17 cellular contexts compared by ENCODE assay signal in the genomic region with DNA sequence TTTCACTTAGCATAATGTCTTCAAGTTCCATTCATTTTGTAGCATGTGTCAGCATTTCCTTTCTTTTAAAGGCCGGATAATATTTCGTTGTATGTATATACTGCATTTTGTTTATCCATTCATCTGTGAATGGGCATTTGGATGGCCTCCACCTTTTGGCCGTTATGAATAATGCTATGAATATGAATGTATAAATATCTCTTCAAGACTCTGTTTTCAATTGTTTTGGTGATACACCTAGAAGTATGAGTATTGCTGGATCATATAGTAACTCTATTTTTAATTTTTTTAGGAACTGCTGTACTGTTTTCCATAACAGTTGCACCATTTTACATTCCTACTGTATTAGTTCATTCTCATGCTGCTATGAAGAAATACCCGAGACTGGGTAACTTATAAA.
DNase-seq lines count a peak whose midpoint lies in the region; ATAC-seq and TF ChIP-seq lines count a peak whose summit lies in the region.
"Had no signal": no experiment of that assay in that cellular context is flagged by ENCODE, and none has a peak within 500 bp of the region (broad histone marks: within the 10 kb centered on the region; RNA-seq: fewer than 3 reads in every experiment).

No MANE protein-coding gene starts in this region.

- CTCF ChIA-PET in AG04450 (lab: Charles Lee) = no interaction called here

- H3K27me3 Mint-ChIP-seq in memory B cell = peaks cover 1% of the 10 kb centered on the region
- H3K27me3 Mint-ChIP-seq in activated naive CD8-positive, alpha-beta T cell treated with anti-CD3 and anti-CD28 coated beads for 36 hours = no peaks in the 10 kb centered on the region

- H3K4me1 ChIP-seq in right cardiac atrium (ENCODE audit: control insufficient read depth, insufficient read depth, low read length) = no peaks in the 10 kb centered on the region
- H3K4me1 ChIP-seq: Caco-2, HAP-1 had no signal

- H3K36me3 Mint-ChIP-seq in memory B cell = peaks cover 4% of the 10 kb centered on the region
- peaks cover 6% of the 10 kb centered on the region for H3K36me3 Mint-ChIP-seq in activated naive CD8-positive, alpha-beta T cell treated with anti-CD3 and anti-CD28 coated beads for 36 hours
- H3K36me3 Mint-ChIP-seq: CD14-positive monocyte had no signal

- intact Hi-C loops in right cardiac atrium (cut with DNase I) = no loop called here

- H3K27ac ChIP-seq in AG04450 (ENCODE audit: low read depth, low read length) (peak overlapping the region; percentile 66), right cardiac atrium (ENCODE audit: low read length) (no peak overlapping the region)
- H3K27ac ChIP-seq: KMS-11, SJCRH30 had no signal

- no peak overlapping the region for H3K4me3 Mint-ChIP-seq in memory B cell
- H3K4me3 Mint-ChIP-seq in activated naive CD8-positive, alpha-beta T cell treated with anti-CD3 and anti-CD28 coated beads for 36 hours = no peak overlapping the region
- H3K4me3 Mint-ChIP-seq: CD14-positive monocyte had no signal

- ATAC-seq in memory B cell (ENCODE audit: low read depth) (no peak), right cardiac atrium (no peak), HG03097 (IDR thresholded peaks at IDR 0.05; ENCODE audit: low FRiP score, unreplicated experiment) (no peak)

- TF ChIP-seq RAD21 in Ishikawa (IDR thresholded peaks at IDR 0.05; ENCODE audit: low read depth) = no peak

- peak; percentile 80 for TF ChIP-seq EP300 in Ishikawa (IDR thresholded peaks at IDR 0.05; ENCODE audit: borderline replicate concordance)

- 77% methylated on average over 4 of the region's 4 CpGs for WGBS in right cardiac atrium

- TF ChIP-seq CTCF in AG04450 (IDR thresholded peaks at IDR 0.05; ENCODE audit: low read depth, low read length) = no peak

- H3K9me3 Mint-ChIP-seq in memory B cell = peaks cover 2% of the 10 kb centered on the region
- peaks cover 24% of the 10 kb centered on the region for H3K9me3 Mint-ChIP-seq in activated naive CD8-positive, alpha-beta T cell treated with anti-CD3 and anti-CD28 coated beads for 36 hours

- H3K27me3 ChIP-seq in AG04450 (ENCODE audit: control insufficient read depth, insufficient read depth, low read length) (no peaks in the 10 kb centered on the region), right cardiac atrium (ENCODE audit: control insufficient read depth, insufficient read depth) (no peaks in the 10 kb centered on the region)
- H3K27me3 ChIP-seq: SJCRH30 had no signal

- H3K27ac Mint-ChIP-seq in memory B cell = peak overlapping the region; percentile 9
- H3K27ac Mint-ChIP-seq in activated naive CD8-positive, alpha-beta T cell treated with anti-CD3 and anti-CD28 coated beads for 36 hours = no peak overlapping the region
- H3K27ac Mint-ChIP-seq: CD14-positive monocyte had no signal

- DNase-seq in AG04450 (ENCODE audit: low read depth, low spot score) = no peak
- DNase-seq in fibroblast of gingiva (ENCODE audit: low read depth) = peak; percentile 89
- DNase-seq in memory B cell (ENCODE audit: low spot score in 2 of 2) = no peak
- DNase-seq in activated naive CD8-positive, alpha-beta T cell treated with anti-CD3 and anti-CD28 coated beads for 36 hours = no peak
- DNase-seq in right cardiac atrium = no peak
- no peak for DNase-seq in Ammon's horn (ENCODE audit: low spot score)
- DNase-seq: Caco-2, NCI-H1092 treated with DMSO at 0.1 percent for 48 hours, NCI-H2227 treated with DMSO at 0.1 percent for 48 hours, NCI-H526 treated with DMSO at 0.1 percent for 48 hours, RPMI8226, SJCRH30 had no signal

- H3K9me3 ChIP-seq in AG04450 (ENCODE audit: control insufficient read depth, insufficient read depth, low read length) = peaks cover 10% of the 10 kb centered on the region; the same call in 1 of the 2 replicates
- H3K9me3 ChIP-seq in right cardiac atrium (ENCODE audit: control insufficient read depth, low read length) = no peaks in the 10 kb centered on the region
- H3K9me3 ChIP-seq: Caco-2, HAP-1 had no signal

- peaks cover 6% of the 10 kb centered on the region for H3K4me1 Mint-ChIP-seq in memory B cell
- H3K4me1 Mint-ChIP-seq in activated naive CD8-positive, alpha-beta T cell treated with anti-CD3 and anti-CD28 coated beads for 36 hours = no peaks in the 10 kb centered on the region
- H3K4me1 Mint-ChIP-seq: CD14-positive monocyte had no signal

- POLR2A ChIA-PET in AG04450 (lab: Yijun Ruan, JAX) = no interaction called here

- H3K4me3 ChIP-seq in AG04450 (ENCODE audit: low read depth, low read length) = no peak overlapping the region
- no peak overlapping the region for H3K4me3 ChIP-seq in right cardiac atrium (ENCODE audit: low read length)
- H3K4me3 ChIP-seq: HAP-1, SJCRH30 had no signal

TF ChIP-seq in Ishikawa, 13 proteins besides CTCF, POLR2A, EP300 and RAD21:
- TF ChIP-seq CREB1 (IDR thresholded peaks at IDR 0.05; ENCODE audit: low read depth) = no peak
- TF ChIP-seq, protein P1, sequence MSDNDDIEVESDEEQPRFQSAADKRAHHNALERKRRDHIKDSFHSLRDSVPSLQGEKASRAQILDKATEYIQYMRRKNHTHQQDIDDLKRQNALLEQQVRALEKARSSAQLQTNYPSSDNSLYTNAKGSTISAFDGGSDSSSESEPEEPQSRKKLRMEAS (IDR thresholded peaks at IDR 0.05) = peak; percentile 22; the same call in 1 of the 2 replicates
- peak; percentile 70 for TF ChIP-seq NFIC (IDR thresholded peaks at IDR 0.05)
- peak; percentile 35; the same call in 1 of the 2 replicates for TF ChIP-seq TEAD4 (IDR thresholded peaks at IDR 0.05)
- TF ChIP-seq ZBTB7A (IDR thresholded peaks at IDR 0.05; ENCODE audit: low read depth) = no peak
- no peak for TF ChIP-seq TAF1 (IDR thresholded peaks at IDR 0.05; ENCODE audit: low read depth)
- TF ChIP-seq, protein P2, sequence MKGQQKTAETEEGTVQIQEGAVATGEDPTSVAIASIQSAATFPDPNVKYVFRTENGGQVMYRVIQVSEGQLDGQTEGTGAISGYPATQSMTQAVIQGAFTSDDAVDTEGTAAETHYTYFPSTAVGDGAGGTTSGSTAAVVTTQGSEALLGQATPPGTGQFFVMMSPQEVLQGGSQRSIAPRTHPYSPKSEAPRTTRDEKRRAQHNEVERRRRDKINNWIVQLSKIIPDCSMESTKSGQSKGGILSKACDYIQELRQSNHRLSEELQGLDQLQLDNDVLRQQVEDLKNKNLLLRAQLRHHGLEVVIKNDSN (IDR thresholded peaks at IDR 0.05) = no peak
- peak; percentile 74; the same call in 1 of the 2 replicates for TF ChIP-seq FOXM1 (IDR thresholded peaks at IDR 0.05; ENCODE audit: borderline replicate concordance, low read depth)
- peak; percentile 67 for TF ChIP-seq TCF12 (IDR thresholded peaks at IDR 0.05; ENCODE audit: low read depth)
- TF ChIP-seq CEBPB (IDR thresholded peaks at IDR 0.05) = peak; percentile 75
- TF ChIP-seq EGR1 (IDR thresholded peaks at IDR 0.05) = no peak
- TF ChIP-seq, protein P3, sequence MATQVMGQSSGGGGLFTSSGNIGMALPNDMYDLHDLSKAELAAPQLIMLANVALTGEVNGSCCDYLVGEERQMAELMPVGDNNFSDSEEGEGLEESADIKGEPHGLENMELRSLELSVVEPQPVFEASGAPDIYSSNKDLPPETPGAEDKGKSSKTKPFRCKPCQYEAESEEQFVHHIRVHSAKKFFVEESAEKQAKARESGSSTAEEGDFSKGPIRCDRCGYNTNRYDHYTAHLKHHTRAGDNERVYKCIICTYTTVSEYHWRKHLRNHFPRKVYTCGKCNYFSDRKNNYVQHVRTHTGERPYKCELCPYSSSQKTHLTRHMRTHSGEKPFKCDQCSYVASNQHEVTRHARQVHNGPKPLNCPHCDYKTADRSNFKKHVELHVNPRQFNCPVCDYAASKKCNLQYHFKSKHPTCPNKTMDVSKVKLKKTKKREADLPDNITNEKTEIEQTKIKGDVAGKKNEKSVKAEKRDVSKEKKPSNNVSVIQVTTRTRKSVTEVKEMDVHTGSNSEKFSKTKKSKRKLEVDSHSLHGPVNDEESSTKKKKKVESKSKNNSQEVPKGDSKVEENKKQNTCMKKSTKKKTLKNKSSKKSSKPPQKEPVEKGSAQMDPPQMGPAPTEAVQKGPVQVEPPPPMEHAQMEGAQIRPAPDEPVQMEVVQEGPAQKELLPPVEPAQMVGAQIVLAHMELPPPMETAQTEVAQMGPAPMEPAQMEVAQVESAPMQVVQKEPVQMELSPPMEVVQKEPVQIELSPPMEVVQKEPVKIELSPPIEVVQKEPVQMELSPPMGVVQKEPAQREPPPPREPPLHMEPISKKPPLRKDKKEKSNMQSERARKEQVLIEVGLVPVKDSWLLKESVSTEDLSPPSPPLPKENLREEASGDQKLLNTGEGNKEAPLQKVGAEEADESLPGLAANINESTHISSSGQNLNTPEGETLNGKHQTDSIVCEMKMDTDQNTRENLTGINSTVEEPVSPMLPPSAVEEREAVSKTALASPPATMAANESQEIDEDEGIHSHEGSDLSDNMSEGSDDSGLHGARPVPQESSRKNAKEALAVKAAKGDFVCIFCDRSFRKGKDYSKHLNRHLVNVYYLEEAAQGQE (IDR thresholded peaks at IDR 0.05; ENCODE audit: low read depth) = no peak
- no peak for TF ChIP-seq YY1 (IDR thresholded peaks at IDR 0.05; ENCODE audit: low read depth)
